8 cellular contexts compared by ENCODE assay signal in genomic region chr7:32958046-32959025, GRCh38. TPM values are rescaled to one million over a fixed set of nuclear protein-coding genes. Genes with fewer than 3 reads are reported as not detected.
DNase-seq lines count a peak whose midpoint lies in the region; ATAC-seq and TF ChIP-seq lines count a peak whose summit lies in the region.

No MANE protein-coding gene starts in this region.

- no peaks in the 10 kb centered on the region for H3K36me3 Mint-ChIP-seq in CD4-positive, alpha-beta T cell (ENCODE audit: low read depth)
- H3K36me3 Mint-ChIP-seq in activated naive CD8-positive, alpha-beta T cell treated with anti-CD3 and anti-CD28 coated beads, Interleukin-2, amount 10 ng/mL, durations not matched to agents 7 days and 5 days = peaks cover 2% of the 10 kb centered on the region

- no peak for ATAC-seq in CD4-positive, alpha-beta T cell (ENCODE audit: poor library complexity)
- ATAC-seq in activated naive CD8-positive, alpha-beta T cell treated with anti-CD3 and anti-CD28 coated beads, Interleukin-2, amount 10 ng/mL, durations not matched to agents 7 days and 5 days (ENCODE audit: low read depth) = no peak
- ATAC-seq in right cardiac atrium = peak; percentile 30 to 80
- no peak for ATAC-seq in HG02623 (IDR thresholded peaks at IDR 0.05; ENCODE audit: unreplicated experiment)
- ATAC-seq in HG03520 (IDR thresholded peaks at IDR 0.05; ENCODE audit: unreplicated experiment) = no peak

- no peak overlapping the region for H3K27ac ChIP-seq in CD4-positive, alpha-beta T cell (ENCODE audit: low read depth, low read length)
- peak overlapping the region; percentile 88 for H3K27ac ChIP-seq in right cardiac atrium (ENCODE audit: low read length)

- H3K27ac Mint-ChIP-seq in CD4-positive, alpha-beta T cell = no peak overlapping the region
- no peak overlapping the region for H3K27ac Mint-ChIP-seq in activated naive CD8-positive, alpha-beta T cell treated with anti-CD3 and anti-CD28 coated beads, Interleukin-2, amount 10 ng/mL, durations not matched to agents 7 days and 5 days

- intact Hi-C loops in CD4-positive, alpha-beta T cell (cut with DNase I, micrococcal nuclease) = no loop called here
- intact Hi-C loops in right cardiac atrium (cut with DNase I) = no loop called here

- no peaks in the 10 kb centered on the region for H3K4me1 ChIP-seq in right cardiac atrium (ENCODE audit: control insufficient read depth, insufficient read depth, low read length)

- peaks cover 24% of the 10 kb centered on the region for H3K27me3 ChIP-seq in CD4-positive, alpha-beta T cell (ENCODE audit: control insufficient read depth, insufficient read depth, low read length)
- no peaks in the 10 kb centered on the region for H3K27me3 ChIP-seq in right cardiac atrium (ENCODE audit: control insufficient read depth, insufficient read depth)

- peak overlapping the region; percentile 63 for H3K4me3 ChIP-seq in right cardiac atrium (ENCODE audit: low read length)
- H3K4me3 ChIP-seq in retinal pigment epithelial cell (ENCODE audit: low read length) = peak overlapping the region; percentile 81

- peaks cover 55% of the 10 kb centered on the region for H3K27me3 Mint-ChIP-seq in CD4-positive, alpha-beta T cell
- H3K27me3 Mint-ChIP-seq in activated naive CD8-positive, alpha-beta T cell treated with anti-CD3 and anti-CD28 coated beads, Interleukin-2, amount 10 ng/mL, durations not matched to agents 7 days and 5 days = peaks cover 49% of the 10 kb centered on the region

- POLR2A ChIA-PET in CD4-positive, alpha-beta T cell (lab: Charles Lee) = no interaction called here
- POLR2A ChIA-PET in activated naive CD8-positive, alpha-beta T cell treated with anti-CD3 and anti-CD28 coated beads, Interleukin-2, amount 10 ng/mL, durations not matched to agents 7 days and 5 days (lab: Charles Lee) = no interaction called here

- no peaks in the 10 kb centered on the region for H3K9me3 Mint-ChIP-seq in CD4-positive, alpha-beta T cell
- H3K9me3 Mint-ChIP-seq in activated naive CD8-positive, alpha-beta T cell treated with anti-CD3 and anti-CD28 coated beads, Interleukin-2, amount 10 ng/mL, durations not matched to agents 7 days and 5 days = no peaks in the 10 kb centered on the region

- 24% methylated on average over 26 of the region's 26 CpGs for WGBS in right cardiac atrium

- peaks cover 5% of the 10 kb centered on the region for H3K4me1 Mint-ChIP-seq in CD4-positive, alpha-beta T cell (ENCODE audit: low read depth)
- H3K4me1 Mint-ChIP-seq in activated naive CD8-positive, alpha-beta T cell treated with anti-CD3 and anti-CD28 coated beads, Interleukin-2, amount 10 ng/mL, durations not matched to agents 7 days and 5 days = peaks cover 2% of the 10 kb centered on the region

- H3K9me3 ChIP-seq in CD4-positive, alpha-beta T cell (ENCODE audit: control insufficient read depth, low read length) = no peaks in the 10 kb centered on the region
- H3K9me3 ChIP-seq in right cardiac atrium (ENCODE audit: control insufficient read depth, low read length) = no peaks in the 10 kb centered on the region

- DNase-seq in CD4-positive, alpha-beta T cell = no peak
- DNase-seq in HT-29 (ENCODE audit: low spot score) (peak; percentile 73), right cardiac atrium (peak; percentile 79 to 89 (median 83)), retinal pigment epithelial cell (ENCODE audit: low read depth) (no peak), T1000 (lab: John Stamatoyannopoulos, UW) (no peak)
- no peak for DNase-seq in activated naive CD8-positive, alpha-beta T cell treated with anti-CD3 and anti-CD28 coated beads, Interleukin-2, amount 10 ng/mL, durations not matched to agents 7 days and 5 days

- CTCF ChIA-PET in CD4-positive, alpha-beta T cell (lab: Charles Lee) = no interaction called here

- TF ChIP-seq CTCF in CD4-positive, alpha-beta T cell (IDR thresholded peaks at IDR 0.05) = no peak
- no peak for TF ChIP-seq CTCF in retinal pigment epithelial cell (conservative IDR thresholded peaks at IDR 0.05; ENCODE audit: low read depth, low read length)

- H3K4me3 Mint-ChIP-seq in CD4-positive, alpha-beta T cell = peak overlapping the region; percentile 78
- peak overlapping the region; percentile 83 for H3K4me3 Mint-ChIP-seq in activated naive CD8-positive, alpha-beta T cell treated with anti-CD3 and anti-CD28 coated beads, Interleukin-2, amount 10 ng/mL, durations not matched to agents 7 days and 5 days

RNA-seq across cellular contexts. Expression of gene FKBP9, which starts 1.1 kb away (rescaled TPM):
- not detected for total RNA-seq in CD4-positive, alpha-beta T cell
- total RNA-seq in HT-29 (2014; rRNA removed; shearing (Covaris generic)) = 63.5 and 77.2 TPM in 2 replicates
- total RNA-seq in activated naive CD8-positive, alpha-beta T cell treated with anti-CD3 and anti-CD28 coated beads, Interleukin-2, amount 10 ng/mL, durations not matched to agents 7 days and 5 days = under 1 TPM; 0.37 to 0.83 TPM
- 100 to 1,000 TPM; 115 to 121 (median 117) TPM for total RNA-seq in right cardiac atrium
- polyA plus RNA-seq in right cardiac atrium = 65.6 TPM

Comparison
In these comparisons a context has a peak if more than half of its experiments do, and no peak if none do; other contexts are left out.
1. ATAC-seq: peak in right cardiac atrium (2 of 2); none in CD4-positive, alpha-beta T cell (single experiment), activated naive CD8-positive, alpha-beta T cell treated with anti-CD3 and anti-CD28 coated beads, Interleukin-2, amount 10 ng/mL, durations not matched to agents 7 days and 5 days (single experiment), HG02623 (single experiment) and HG03520 (single experiment).
2. DNase-seq: peak in HT-29 (single experiment) and right cardiac atrium (3 of 3); none in CD4-positive, alpha-beta T cell (0 of 10), activated naive CD8-positive, alpha-beta T cell treated with anti-CD3 and anti-CD28 coated beads, Interleukin-2, amount 10 ng/mL, durations not matched to agents 7 days and 5 days (single experiment), retinal pigment epithelial cell (single experiment) and T1000 (single experiment).
3. RNA of gene FKBP9, which starts 1.1 kb away (total RNA-seq): 115 to 121 TPM in right cardiac atrium and 63.5 to 77.2 TPM in HT-29; 0.37 to 0.83 TPM in activated naive CD8-positive, alpha-beta T cell treated with anti-CD3 and anti-CD28 coated beads, Interleukin-2, amount 10 ng/mL, durations not matched to agents 7 days and 5 days and not detected in CD4-positive, alpha-beta T cell; every median in the first group is over 10 times any median in the second.